Comparison of ENCODE assay signal across 9 cellular contexts in the genomic region with DNA sequence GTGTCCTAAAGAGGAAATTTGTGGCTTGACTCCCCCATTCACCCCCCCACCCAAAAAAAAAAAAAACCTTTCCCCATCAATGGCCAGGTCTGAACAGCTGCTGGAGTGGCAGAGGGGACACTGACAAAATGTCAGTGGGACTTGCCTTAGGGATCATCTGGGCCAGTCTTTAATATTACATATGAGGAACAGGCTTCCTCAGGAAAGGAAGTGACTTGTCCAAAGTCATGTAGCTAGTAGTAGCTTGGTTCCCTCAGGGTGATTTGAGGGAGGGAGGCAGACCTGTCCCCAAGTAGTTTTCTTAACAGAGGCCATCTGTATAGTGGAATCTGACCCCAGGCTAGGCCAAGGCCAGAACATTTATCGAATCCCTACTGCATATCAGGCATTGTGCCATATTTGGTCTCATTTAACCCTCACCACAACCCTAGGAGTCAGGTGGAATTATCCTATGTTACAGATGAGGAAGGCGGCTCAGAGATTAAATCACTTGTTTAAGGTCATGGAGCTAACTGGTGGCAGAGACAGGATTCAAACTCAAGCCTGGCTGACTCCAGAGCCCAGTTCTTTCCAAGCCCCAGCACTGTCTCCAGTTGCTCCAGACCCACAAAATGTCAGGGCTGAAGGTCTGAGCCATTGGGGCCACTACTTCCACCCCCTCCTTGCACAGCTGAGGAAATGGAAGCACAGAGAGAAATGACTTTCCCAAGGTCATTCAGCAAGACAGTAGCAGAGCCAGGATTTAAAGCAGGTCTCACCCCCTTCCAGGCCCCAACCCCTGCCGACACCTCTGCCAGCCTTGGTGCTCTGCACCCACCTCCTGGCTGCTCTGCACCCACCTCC. TPM values are rescaled to one million over a fixed set of nuclear protein-coding genes. Genes with fewer than 3 reads are reported as not detected.
DNase-seq lines count a peak whose midpoint lies in the region; ATAC-seq and TF ChIP-seq lines count a peak whose summit lies in the region.
"Had no signal": no experiment of that assay in that cellular context is flagged by ENCODE, and none has a peak within 500 bp of the region (broad histone marks: within the 10 kb centered on the region; RNA-seq: fewer than 3 reads in every experiment).

No MANE protein-coding gene starts in this region.

- 39 to 49% (median 45%) methylated on average over 2 to 3 of the region's 3 CpGs for WGBS in adrenal gland, 4 donors
- 72 to 81% methylated on average over 2 to 3 of the region's 3 CpGs for WGBS in upper lobe of left lung, 2 donors

- H3K27ac ChIP-seq in right atrium auricular region (peak overlapping the region; percentile 29 to 40), adrenal gland (peak overlapping the region in 4 of 5 donors; percentile 38 to 99 (median 70)), upper lobe of left lung (peak overlapping the region; percentile 30 to 100 (median 96))

- H3K4me3 ChIP-seq in right atrium auricular region: no peak overlapping the region
- H3K4me3 ChIP-seq in adrenal gland: no peak overlapping the region
- H3K4me3 ChIP-seq in mucosa of stomach (ENCODE audit: low read length): no peak overlapping the region
- no peak overlapping the region for H3K4me3 ChIP-seq in upper lobe of left lung

- H3K27me3 ChIP-seq in right atrium auricular region (no peaks in the 10 kb centered on the region), adrenal gland (no peaks in the 10 kb centered on the region), mucosa of stomach (ENCODE audit: control insufficient read depth, insufficient read depth, low read length) (no peaks in the 10 kb centered on the region), upper lobe of left lung (no peaks in the 10 kb centered on the region)

- TF ChIP-seq CTCF in right atrium auricular region (IDR thresholded peaks at IDR 0.05): no peak
- TF ChIP-seq CTCF in adrenal gland (IDR thresholded peaks at IDR 0.05): no peak
- TF ChIP-seq CTCF in upper lobe of left lung (IDR thresholded peaks at IDR 0.05): no peak

- peak overlapping the region; percentile 27 for H3K9ac ChIP-seq in mucosa of stomach (ENCODE audit: low read length)

- no peak for TF ChIP-seq EP300 in upper lobe of left lung (IDR thresholded peaks at IDR 0.05)

- H3K4me1 ChIP-seq in right atrium auricular region: peaks cover 0 to 69% of the 10 kb centered on the region in 2 donors
- peaks cover 59 to 62% of the 10 kb centered on the region in 2 donors for H3K4me1 ChIP-seq in adrenal gland (replicated peaks in 1 of 2)
- peaks cover 87% of the 10 kb centered on the region for H3K4me1 ChIP-seq in mucosa of stomach (ENCODE audit: control insufficient read depth, insufficient read depth, low read length)
- H3K4me1 ChIP-seq in upper lobe of left lung: peaks cover 60 to 85% (median 76%) of the 10 kb centered on the region in 4 donors

- DNase-seq in right atrium auricular region (ENCODE audit: low spot score) (no peak), cardiac septum (ENCODE audit: low spot score) (no peak), adrenal gland (peak in 4 of 7 donors; percentile 48 to 73 (median 62)), upper lobe of left lung (no peak)
- no peak for DNase-seq in activated CD4-positive, CD25-positive, alpha-beta regulatory T cell (lab: John Stamatoyannopoulos, UW)
- DNase-seq: DMS153 had no signal

- intact Hi-C loops in cardiac septum (cut with DNase I): no loop called here
- intact Hi-C loops in adrenal gland (cut with DNase I): no loop called here

- peaks cover 26% of the 10 kb centered on the region for H3K36me3 ChIP-seq in right atrium auricular region
- peaks cover 0 to 24% of the 10 kb centered on the region in 2 donors for H3K36me3 ChIP-seq in adrenal gland (replicated peaks in 1 of 2)
- H3K36me3 ChIP-seq in mucosa of stomach (ENCODE audit: control insufficient read depth, insufficient read depth, low read length): peaks cover 23% of the 10 kb centered on the region
- H3K36me3 ChIP-seq in upper lobe of left lung: peaks cover 4 to 37% (median 27%) of the 10 kb centered on the region in 4 donors

- TF ChIP-seq POLR2A in adrenal gland (IDR thresholded peaks at IDR 0.05) (no peak), upper lobe of left lung (IDR thresholded peaks at IDR 0.05) (no peak)

- no peak for ATAC-seq in upper lobe of left lung (ENCODE audit: low FRiP score in 2 of 2)
- no peak for ATAC-seq in HG03565 (IDR thresholded peaks at IDR 0.05; ENCODE audit: unreplicated experiment)
- ATAC-seq in HG03139 (IDR thresholded peaks at IDR 0.05; ENCODE audit: unreplicated experiment): no peak

- H3K9me3 ChIP-seq in right atrium auricular region (no peaks in the 10 kb centered on the region), adrenal gland (replicated peaks in 1 of 3) (no peaks in the 10 kb centered on the region), mucosa of stomach (ENCODE audit: control insufficient read depth, low read length) (no peaks in the 10 kb centered on the region), upper lobe of left lung (no peaks in the 10 kb centered on the region)

RNA-seq across cellular contexts. Expression of gene ZBTB7B, which starts 10.4 kb away (rescaled TPM):
- 10 to 100 TPM; 30.3 to 53.4 TPM for total RNA-seq in right atrium auricular region
- total RNA-seq in cardiac septum: 41.9 TPM
- 100 to 1,000 TPM in 1 of 8 donors, 10 to 100 TPM in 7; 60.1 to 126 (median 83.5) TPM for total RNA-seq in adrenal gland
- 10 to 100 TPM; 22.4 to 97.3 (median 27.9) TPM for polyA plus RNA-seq in adrenal gland
- total RNA-seq in upper lobe of left lung: 10 to 100 TPM; 43.9 to 88.2 (median 66.2) TPM

RNA-seq across cellular contexts. Expression of gene LENEP, which starts 19.6 kb away (rescaled TPM):
- total RNA-seq in right atrium auricular region (not detected), cardiac septum (not detected), adrenal gland (not detected), upper lobe of left lung (1 to 10 TPM in 1 of 6 donors, under 1 TPM in 1, not detected in 4; 0.57 to 1.0 TPM)
- polyA plus RNA-seq in adrenal gland: not detected

RNA-seq across cellular contexts. Expression of gene DCST2, which starts 20.6 kb away (rescaled TPM):
- total RNA-seq in right atrium auricular region (not detected), cardiac septum (0.51 TPM), adrenal gland (1 to 10 TPM in 3 of 8 donors, under 1 TPM in 3, not detected in 2; 0.14 to 2.4 (median 1.1) TPM), upper lobe of left lung (1 to 10 TPM in 4 of 6 donors, under 1 TPM in 2; 0.49 to 2.1 (median 1.1) TPM)
- polyA plus RNA-seq in adrenal gland: 10 to 100 TPM in 1 of 3 donors, 1 to 10 TPM in 1, under 1 TPM in 1; 0.24 to 15.2 (median 8.5) TPM

RNA-seq across cellular contexts. Expression of gene DCST1, which starts 20.6 kb away (rescaled TPM):
- not detected for total RNA-seq in right atrium auricular region
- not detected for total RNA-seq in cardiac septum
- not detected for total RNA-seq in adrenal gland
- not detected for polyA plus RNA-seq in adrenal gland
- total RNA-seq in upper lobe of left lung: under 1 TPM in 1 of 6 donors, not detected in 5; 0.89 TPM

RNA-seq across cellular contexts. Expression of gene FLAD1, which starts 29.8 kb away (rescaled TPM):
- 10 to 100 TPM; 19.5 to 24.8 TPM for total RNA-seq in right atrium auricular region
- 22.2 TPM for total RNA-seq in cardiac septum
- total RNA-seq in adrenal gland: 10 to 100 TPM; 21.6 to 43.0 (median 28.6) TPM
- 10 to 100 TPM; 30.7 to 65.5 (median 41.1) TPM for polyA plus RNA-seq in adrenal gland
- 10 to 100 TPM; 15.6 to 62.9 (median 29.8) TPM for total RNA-seq in upper lobe of left lung

Comparison
In these comparisons a context has a peak if more than half of its experiments do, and no peak if none do; other contexts are left out.
1. DNase-seq: peak in adrenal gland (4 of 7); none in right atrium auricular region (single experiment), cardiac septum (single experiment), upper lobe of left lung (0 of 2) and activated CD4-positive, CD25-positive, alpha-beta regulatory T cell (0 of 4).
2. H3K27ac ChIP-seq: peak in every context shown above with its lines; median percentile 96 in upper lobe of left lung; 70 in adrenal gland; 34 in right atrium auricular region.